In the genomic region with DNA sequence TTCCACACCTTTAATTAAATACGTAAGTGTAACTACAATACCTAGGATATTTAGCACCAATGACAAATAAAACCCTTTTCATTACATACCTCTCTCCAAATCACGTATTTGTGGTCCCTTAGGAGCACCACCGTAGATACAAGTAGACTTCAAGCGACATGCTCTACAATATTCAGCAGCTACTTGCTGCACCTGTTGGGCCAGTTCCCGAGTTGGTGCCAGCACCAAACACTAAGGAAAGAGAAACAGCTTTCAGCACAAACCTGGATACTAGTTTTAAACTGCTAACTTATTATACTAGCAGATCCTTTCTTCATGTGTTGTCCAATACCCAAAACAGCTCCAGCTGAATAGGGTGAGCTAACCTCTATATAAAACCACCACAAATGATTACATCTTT, we compare ENCODE assay signal across 7 cellular contexts. TPM values are rescaled to one million over a fixed set of nuclear protein-coding genes. Genes with fewer than 3 reads are reported as not detected.
DNase-seq lines count a peak whose midpoint lies in the region; ATAC-seq and TF ChIP-seq lines count a peak whose summit lies in the region.
"Had no signal": no experiment of that assay in that cellular context is flagged by ENCODE, and none has a peak within 500 bp of the region (broad histone marks: within the 10 kb centered on the region; RNA-seq: fewer than 3 reads in every experiment).

No MANE protein-coding gene starts in this region.

- peaks cover 65% of the 10 kb centered on the region for H4K20me1 ChIP-seq in KMS-11 (ENCODE audit: insufficient read depth)

- H2AFZ ChIP-seq in KMS-11 (ENCODE audit: low read depth) = no peak overlapping the region

- H3K9me3 Mint-ChIP-seq in MCF 10A (ENCODE audit: unreplicated experiment) (no peaks in the 10 kb centered on the region), progenitor cell of endocrine pancreas (ENCODE audit: low read depth) (no peaks in the 10 kb centered on the region)
- no peaks in the 10 kb centered on the region for H3K9me3 Mint-ChIP-seq in activated CD8-positive, alpha-beta memory T cell treated with anti-CD3 and anti-CD28 coated beads, Interleukin-2, amount 10 ng/mL, durations not matched to agents 7 days and 5 days (ENCODE audit: low read depth)

- H3K27me3 Mint-ChIP-seq in MCF 10A (ENCODE audit: insufficient read depth, unreplicated experiment) (no peaks in the 10 kb centered on the region), progenitor cell of endocrine pancreas (no peaks in the 10 kb centered on the region)
- H3K27me3 Mint-ChIP-seq in activated CD8-positive, alpha-beta memory T cell treated with anti-CD3 and anti-CD28 coated beads, Interleukin-2, amount 10 ng/mL, durations not matched to agents 7 days and 5 days = peaks cover 2% of the 10 kb centered on the region

- H3K4me3 Mint-ChIP-seq in MCF 10A (ENCODE audit: unreplicated experiment) (peak overlapping the region; percentile 99), progenitor cell of endocrine pancreas (ENCODE audit: low read depth) (peak overlapping the region; percentile 35)
- no peak overlapping the region for H3K4me3 Mint-ChIP-seq in activated CD8-positive, alpha-beta memory T cell treated with anti-CD3 and anti-CD28 coated beads, Interleukin-2, amount 10 ng/mL, durations not matched to agents 7 days and 5 days

- 0 out of 2 replicates have a peak overlapping the region, but pooled peaks have one; percentile 4 for H3K9ac ChIP-seq in KMS-11

- H3K4me3 ChIP-seq in KMS-11 (IDR thresholded peaks at IDR 0.05; ENCODE audit: insufficient read depth, low read depth, low read length) = no peak overlapping the region
- H3K4me3 ChIP-seq in body of pancreas = no peak overlapping the region

- POLR2A ChIA-PET in MCF 10A (lab: Yijun Ruan, JAX) = interaction anchor here (0.7 to 6.5 kb wide), 6 partner anchors 7 to 263 kb away, joined by 3 to 225 read pairs (median 26); a partner anchor contains a TSS

- CTCF ChIA-PET in MCF 10A (lab: Yijun Ruan, JAX) = interaction anchor here (0.6 to 1.7 kb wide), 3 partner anchors 11 to 438 kb away, joined by 3 to 6 read pairs (median 3); no protein-coding TSS in a partner anchor
- CTCF ChIA-PET in activated CD8-positive, alpha-beta memory T cell treated with anti-CD3 and anti-CD28 coated beads, Interleukin-2, amount 10 ng/mL, durations not matched to agents 7 days and 5 days (lab: Charles Lee) = interaction anchor here (0.6 to 7.2 kb wide), 4 partner anchors 12 to 112 kb away, joined by 3 to 68 read pairs (median 4); no protein-coding TSS in a partner anchor

- peaks cover 89% of the 10 kb centered on the region for H3K36me3 Mint-ChIP-seq in MCF 10A (ENCODE audit: insufficient read depth, unreplicated experiment)
- H3K36me3 Mint-ChIP-seq in progenitor cell of endocrine pancreas (ENCODE audit: insufficient read depth) = peaks cover 59% of the 10 kb centered on the region
- H3K36me3 Mint-ChIP-seq in activated CD8-positive, alpha-beta memory T cell treated with anti-CD3 and anti-CD28 coated beads, Interleukin-2, amount 10 ng/mL, durations not matched to agents 7 days and 5 days = peaks cover 72% of the 10 kb centered on the region

- BruUV-seq in MCF 10A (replicated peaks; lab: Mats Ljungman, UMichigan) = no TSS peak

- DNase-seq in MCF 10A (ENCODE audit: unreplicated experiment) (no peak), progenitor cell of endocrine pancreas (ENCODE audit: low spot score, unreplicated experiment) (no peak), body of pancreas (no peak), islet precursor cell (no peak)
- no peak for DNase-seq in activated CD8-positive, alpha-beta memory T cell treated with anti-CD3 and anti-CD28 coated beads, Interleukin-2, amount 10 ng/mL, durations not matched to agents 7 days and 5 days
- DNase-seq: stimulated activated CD4-positive, alpha-beta T cell treated with anti-CD3 and anti-CD28 coated beads, Interleukin-15, amount 100 ng/mL, for 24 hours had no signal

- TF ChIP-seq CTCF in KMS-11 (conservative IDR thresholded peaks at IDR 0.05; ENCODE audit: low read depth, low read length) = no peak
- no peak for TF ChIP-seq CTCF in MCF 10A (IDR thresholded peaks at IDR 0.05; ENCODE audit: unreplicated experiment)
- TF ChIP-seq CTCF in progenitor cell of endocrine pancreas (IDR thresholded peaks at IDR 0.05; ENCODE audit: unreplicated experiment) = no peak
- TF ChIP-seq CTCF in body of pancreas (IDR thresholded peaks at IDR 0.05) = no peak

- H3K27ac ChIP-seq in KMS-11 (peak overlapping the region; percentile 16; the same call in 1 of the 2 replicates), body of pancreas (peak overlapping the region in 2 of 4 donors; percentile 12 to 35)

- intact Hi-C loops in MCF 10A (cut with micrococcal nuclease) = no loop called here
- intact Hi-C loops in body of pancreas (cut with DNase I) = no loop called here

- no peak overlapping the region for H3K27ac Mint-ChIP-seq in MCF 10A (ENCODE audit: low read depth, unreplicated experiment)
- peak overlapping the region; percentile 90 for H3K27ac Mint-ChIP-seq in progenitor cell of endocrine pancreas
- no peak overlapping the region for H3K27ac Mint-ChIP-seq in activated CD8-positive, alpha-beta memory T cell treated with anti-CD3 and anti-CD28 coated beads, Interleukin-2, amount 10 ng/mL, durations not matched to agents 7 days and 5 days

- peaks cover 70% of the 10 kb centered on the region for H3K4me1 ChIP-seq in KMS-11 (ENCODE audit: low read depth, poor library complexity, severe bottlenecking)
- H3K4me1 ChIP-seq in body of pancreas = peaks cover 55% of the 10 kb centered on the region

- WGBS in body of pancreas, 2 donors = 46 to 49% methylated on average over 5 of the region's 5 CpGs

- ATAC-seq in activated CD8-positive, alpha-beta memory T cell treated with anti-CD3 and anti-CD28 coated beads, Interleukin-2, amount 10 ng/mL, durations not matched to agents 7 days and 5 days = no peak
- ATAC-seq in body of pancreas = no peak

- peaks cover 52% of the 10 kb centered on the region for H3K4me1 Mint-ChIP-seq in MCF 10A (ENCODE audit: insufficient read depth, unreplicated experiment)
- H3K4me1 Mint-ChIP-seq in progenitor cell of endocrine pancreas (ENCODE audit: low read depth) = peaks cover 38% of the 10 kb centered on the region
- peaks cover 71% of the 10 kb centered on the region for H3K4me1 Mint-ChIP-seq in activated CD8-positive, alpha-beta memory T cell treated with anti-CD3 and anti-CD28 coated beads, Interleukin-2, amount 10 ng/mL, durations not matched to agents 7 days and 5 days

- H3K27me3 ChIP-seq in KMS-11 (ENCODE audit: insufficient read depth, low read depth) (no peaks in the 10 kb centered on the region), body of pancreas (no peaks in the 10 kb centered on the region)

- no peak for TF ChIP-seq POLR2A in body of pancreas (IDR thresholded peaks at IDR 0.05)

- peak overlapping the region; percentile 55; the same call in 1 of the 2 replicates for H3K4me2 ChIP-seq in KMS-11

- peaks cover 82% of the 10 kb centered on the region for H3K79me2 ChIP-seq in KMS-11 (ENCODE audit: insufficient read depth, low read depth)

- peaks cover 61% of the 10 kb centered on the region for H3K36me3 ChIP-seq in KMS-11 (ENCODE audit: insufficient read depth)
- peaks cover 23 to 41% of the 10 kb centered on the region in 2 donors for H3K36me3 ChIP-seq in body of pancreas (replicated peaks in 1 of 2; ENCODE audit: insufficient read depth in 1 of 2, low read depth in 2 of 2)

- H3K9me3 ChIP-seq in body of pancreas = no peaks in the 10 kb centered on the region

RNA-seq across cellular contexts. Expression of a gene that starts 2.7 kb away (rescaled TPM):
- total RNA-seq in MCF 10A (2022) (832 and 905 TPM in 2 replicates), progenitor cell of endocrine pancreas (918 and 925 TPM in 2 replicates), body of pancreas (100 to 1,000 TPM; 487 to 513 TPM)
- total RNA-seq in activated CD8-positive, alpha-beta memory T cell treated with anti-CD3 and anti-CD28 coated beads, Interleukin-2, amount 10 ng/mL, durations not matched to agents 7 days and 5 days = 100 to 1,000 TPM; 842 to 926 TPM

RNA-seq across cellular contexts. Expression of a gene that starts 3.4 kb away (rescaled TPM):
- 57.2 and 61.6 TPM in 2 replicates for total RNA-seq in MCF 10A (2022)
- total RNA-seq in progenitor cell of endocrine pancreas = 102 and 108 TPM in 2 replicates
- 10 to 100 TPM; 45.7 to 52.6 TPM for total RNA-seq in activated CD8-positive, alpha-beta memory T cell treated with anti-CD3 and anti-CD28 coated beads, Interleukin-2, amount 10 ng/mL, durations not matched to agents 7 days and 5 days
- total RNA-seq in body of pancreas = 10 to 100 TPM; 18.5 to 39.7 TPM

RNA-seq across cellular contexts. Expression of a gene that starts 6.5 kb away (rescaled TPM):
- 27.5 and 29.4 TPM in 2 replicates for total RNA-seq in MCF 10A (2022)
- 33.1 and 33.7 TPM in 2 replicates for total RNA-seq in progenitor cell of endocrine pancreas
- 10 to 100 TPM; 36.0 to 47.3 TPM for total RNA-seq in activated CD8-positive, alpha-beta memory T cell treated with anti-CD3 and anti-CD28 coated beads, Interleukin-2, amount 10 ng/mL, durations not matched to agents 7 days and 5 days
- 10 to 100 TPM in 1 of 2 donors, 1 to 10 TPM in 1; 6.5 to 18.1 TPM for total RNA-seq in body of pancreas

RNA-seq across cellular contexts. Expression of a gene that starts 54.4 kb away (rescaled TPM):
- 9.8 and 15.8 TPM in 2 replicates for total RNA-seq in MCF 10A (2022)
- not detected in 2 replicates for total RNA-seq in progenitor cell of endocrine pancreas
- under 1 TPM in 1 of 2 experiments, not detected in 1; 0.82 TPM for total RNA-seq in activated CD8-positive, alpha-beta memory T cell treated with anti-CD3 and anti-CD28 coated beads, Interleukin-2, amount 10 ng/mL, durations not matched to agents 7 days and 5 days
- 1 to 10 TPM in 1 of 2 donors, not detected in 1; 4.9 TPM for total RNA-seq in body of pancreas
